In the genomic region with DNA sequence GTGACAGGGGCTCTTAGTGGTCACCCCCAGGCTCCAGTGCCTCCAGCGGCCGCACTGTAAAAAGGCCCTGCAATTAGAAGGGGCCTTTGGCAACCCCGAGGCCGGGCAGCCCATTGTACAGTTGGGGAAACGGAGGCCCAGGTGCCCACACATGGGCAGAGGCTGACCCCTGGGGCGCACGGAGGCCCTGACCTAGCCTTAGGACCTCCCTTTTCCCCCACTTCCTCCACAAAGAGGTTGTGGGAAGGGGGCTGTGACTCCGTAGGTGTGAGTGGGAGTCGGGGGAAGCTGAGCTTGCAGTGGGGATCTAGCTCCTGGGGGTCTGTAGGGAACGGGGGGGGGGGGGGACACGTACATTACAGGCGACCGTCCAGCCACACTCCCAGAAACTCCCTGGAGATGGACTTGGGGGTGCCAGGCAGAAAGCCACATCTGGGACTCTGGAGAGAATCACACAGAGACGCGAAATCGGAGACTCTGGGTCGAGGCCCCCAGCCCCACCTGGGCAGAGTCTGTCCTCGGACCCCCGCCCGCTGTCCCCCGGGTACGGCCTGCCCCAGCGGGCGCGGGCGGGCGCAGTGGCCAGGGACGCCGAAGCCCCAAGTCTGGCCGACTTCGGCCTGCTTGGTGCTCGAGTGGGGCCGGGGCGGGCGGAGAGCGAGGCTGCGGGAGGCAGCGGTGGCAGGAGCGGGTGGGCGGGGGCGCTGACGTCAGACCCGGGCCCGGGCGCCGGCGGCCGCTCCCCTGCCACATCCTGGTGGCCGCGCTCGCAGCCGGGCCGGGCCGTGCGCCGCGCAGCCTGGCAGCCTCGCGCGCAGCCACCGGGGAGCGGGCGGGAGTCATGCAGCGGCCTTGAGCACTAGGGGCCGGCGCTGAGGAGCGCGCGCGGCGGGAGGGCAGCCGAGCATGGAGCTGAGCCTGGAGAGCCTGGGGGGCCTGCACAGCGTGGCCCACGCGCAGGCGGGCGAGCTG, we compare ENCODE assay signal across 19 cellular contexts. TPM values are rescaled to one million over a fixed set of nuclear protein-coding genes. Genes with fewer than 3 reads are reported as not detected.
A peak's percentile ranks its signal among the peaks of the same experiment; 100 is the strongest.
DNase-seq lines count a peak whose midpoint lies in the region; ATAC-seq and TF ChIP-seq lines count a peak whose summit lies in the region.
"Had no signal": no experiment of that assay in that cellular context is flagged by ENCODE, and none has a peak within 500 bp of the region (broad histone marks: within the 10 kb centered on the region; RNA-seq: fewer than 3 reads in every experiment).

A gene (plus strand): TSS at position 750 of the 972 bp plus-strand sequence. CDS start 157 bp downstream, at position 907.

- H3K27me3 ChIP-seq in Panc1 (ENCODE audit: control insufficient read depth, insufficient read depth, low read length): no peaks in the 10 kb centered on the region
- H3K27me3 ChIP-seq in esophagus muscularis mucosa: peaks cover 17 to 92% (median 78%) of the 10 kb centered on the region in 4 donors

- in situ Hi-C loops in Panc1 (cut with HindIII; ENCODE audit: low pct_unique_long_range_greater_than_20kb, low sequenced_read_pairs): no loop called here

- peak; percentile 32 for DNase-seq in stimulated activated CD4-positive, alpha-beta T cell treated with anti-CD3 and anti-CD28 coated beads, Interleukin-15, amount 100 ng/mL, for 24 hours
- DNase-seq in stimulated activated CD4-positive, alpha-beta T cell treated with anti-CD3 and anti-CD28 coated beads, Interleukin-12 subunit alpha, Interleukin-12 subunit beta, amount 100 ng/mL, for 4 hours: no peak
- DNase-seq in Panc1 (ENCODE audit: low read depth, low spot score) (no peak), iPS-NIHi11 (ENCODE audit: low spot score) (peak; percentile 79), esophagus muscularis mucosa (ENCODE audit: extremely low spot score) (no peak), SIG-M5 (lab: John Stamatoyannopoulos, UW) (no peak)
- DNase-seq: amniotic stem cell, cerebellar nuclear complex, Karpas-422, NCI-H146, NCI-H510A treated with DMSO at 0.1 percent for 48 hours, nucleus accumbens, Peyer's patch, upper lobe of right lung had no signal

- H3K9me3 ChIP-seq in Panc1 (ENCODE audit: control insufficient read depth, insufficient read depth, low read depth, low read length): no peaks in the 10 kb centered on the region
- H3K9me3 ChIP-seq in esophagus muscularis mucosa: no peaks in the 10 kb centered on the region
- H3K9me3 ChIP-seq: gastroesophageal sphincter, Peyer's patch, upper lobe of right lung had no signal

- H3K36me3 ChIP-seq in Panc1 (ENCODE audit: control insufficient read depth, insufficient read depth, low read length) (no peaks in the 10 kb centered on the region; the same call in 1 of the 2 replicates), esophagus muscularis mucosa (no peaks in the 10 kb centered on the region)
- H3K36me3 ChIP-seq: gastroesophageal sphincter, Peyer's patch, upper lobe of right lung had no signal

- WGBS in esophagus muscularis mucosa: 0% methylated on average over 5 of the region's 77 CpGs

- H3K4me3 ChIP-seq in Panc1 (ENCODE audit: low read depth in 2 of 2, low read length in 2 of 2) (peak within 1 kb of the TSS; percentile 29 to 30), esophagus muscularis mucosa (no peak within 1 kb of the TSS)
- H3K4me3 ChIP-seq: gastroesophageal sphincter, Peyer's patch, upper lobe of right lung had no signal

- intact Hi-C loops in Panc1 (cut with micrococcal nuclease; ENCODE audit: unreplicated experiment) (loop anchor here (10.0 kb wide), 1 partner anchor 78 kb away; no protein-coding TSS in a partner anchor), esophagus muscularis mucosa (cut with DNase I) (no loop called here)

- no peak for TF ChIP-seq EP300 in esophagus muscularis mucosa (IDR thresholded peaks at IDR 0.05)

- CTCF ChIA-PET in Panc1 (lab: Charles Lee): no interaction called here

- POLR2A ChIA-PET in Panc1 (lab: Charles Lee): no interaction called here

- ATAC-seq in Panc1 (peak; percentile 60), GM21825 (IDR thresholded peaks at IDR 0.05; ENCODE audit: unreplicated experiment) (no peak)
- ATAC-seq: gastroesophageal sphincter, upper lobe of right lung had no signal

- H3K27ac ChIP-seq in Panc1 (ENCODE audit: low read length) (peak within 1 kb of the TSS; percentile 90), esophagus muscularis mucosa (replicated peaks in 1 of 4) (no peak within 1 kb of the TSS)
- H3K27ac ChIP-seq: gastroesophageal sphincter, HL-60, Peyer's patch, upper lobe of right lung had no signal

- BruUV-seq in Panc1 (replicated peaks; lab: Mats Ljungman, UMichigan): no TSS peak

- H3K4me1 ChIP-seq in Panc1 (ENCODE audit: control insufficient read depth, insufficient read depth, low read length) (peaks cover 29% of the 10 kb centered on the region), esophagus muscularis mucosa (peaks cover 21 to 70% (median 47%) of the 10 kb centered on the region in 4 donors)

- TF ChIP-seq POLR2A in esophagus muscularis mucosa (IDR thresholded peaks at IDR 0.05; ENCODE audit: low read depth): no peak

- peak; percentile 46; the same call in 1 of the 2 replicates for TF ChIP-seq CTCF in Panc1 (IDR thresholded peaks at IDR 0.05)
- no peak for TF ChIP-seq CTCF in esophagus muscularis mucosa (IDR thresholded peaks at IDR 0.05)

RNA-seq across cellular contexts. Expression of the gene that starts here (rescaled TPM):
- total RNA-seq in Panc1 (2021; ENCODE audit: unreplicated experiment): 16.5 TPM
- polyA plus RNA-seq in Panc1 (2012; ENCODE audit: insufficient read length): 22.2 TPM
- not detected for total RNA-seq in esophagus muscularis mucosa
- total RNA-seq: mesenteric fat pad, upper lobe of right lung had no signal
- polyA plus RNA-seq: BJ had no signal

Comparison
In these comparisons a context has a peak if more than half of its experiments do, and no peak if none do; other contexts are left out.
1. RNA of the gene that starts here (total RNA-seq): 16.5 TPM in Panc1 (single experiment); not detected in esophagus muscularis mucosa; every median in the first group is over 10 times any median in the second.
2. DNase-seq: peak in stimulated activated CD4-positive, alpha-beta T cell treated with anti-CD3 and anti-CD28 coated beads, Interleukin-15, amount 100 ng/mL, for 24 hours (single experiment) and iPS-NIHi11 (single experiment); none in stimulated activated CD4-positive, alpha-beta T cell treated with anti-CD3 and anti-CD28 coated beads, Interleukin-12 subunit alpha, Interleukin-12 subunit beta, amount 100 ng/mL, for 4 hours (single experiment), Panc1 (single experiment), esophagus muscularis mucosa (single experiment) and SIG-M5 (single experiment).
3. H3K4me3 ChIP-seq: peak in Panc1 (2 of 2); none in esophagus muscularis mucosa (0 of 4).